In the genomic region with DNA sequence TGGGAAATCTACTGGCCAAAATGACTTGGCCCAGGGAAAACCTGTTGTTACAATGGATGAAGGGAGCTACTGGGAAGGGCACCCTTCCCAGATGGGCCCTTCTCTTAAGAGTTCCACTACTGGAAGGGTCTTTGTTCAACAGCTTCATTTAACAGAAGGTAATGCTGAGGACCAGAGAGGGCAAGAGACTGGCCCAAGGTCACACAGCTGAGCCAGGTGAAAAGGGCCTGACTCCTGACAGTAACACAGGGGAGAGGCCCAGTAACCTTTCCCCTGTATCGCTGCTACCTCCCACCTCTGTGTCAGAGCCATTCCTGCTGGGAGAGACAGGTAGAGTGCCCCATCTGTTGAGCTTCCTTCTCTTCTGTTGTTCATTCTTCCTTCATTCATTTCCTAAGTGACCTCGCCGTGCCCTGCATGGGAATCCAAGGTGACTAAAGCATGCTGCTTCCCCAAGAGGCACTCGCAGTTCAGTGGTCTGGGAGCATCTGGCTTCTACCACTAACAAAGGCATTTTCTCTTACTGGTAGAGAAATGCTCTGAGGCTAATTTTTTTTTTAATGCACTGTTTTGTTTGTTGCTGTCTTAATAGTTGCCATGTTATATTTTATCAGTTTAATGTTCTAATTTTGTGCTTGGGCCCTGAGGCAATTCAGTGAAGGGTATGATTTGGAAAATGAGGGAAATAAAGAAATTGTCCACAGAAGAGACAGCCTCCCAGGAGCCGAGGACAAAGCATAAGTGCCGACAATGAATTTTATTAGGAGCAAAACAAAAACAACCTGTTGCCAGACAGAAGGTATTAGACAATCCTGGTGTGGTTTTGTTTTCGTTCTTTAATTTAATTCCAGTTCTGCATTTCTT, we compare ENCODE assay signal across 1 cellular context.
TF ChIP-seq lines count a peak whose summit lies in the region.

No MANE protein-coding gene starts in this region.

TF ChIP-seq in IMR-90, 13 proteins besides CTCF, POLR2A, EP300 and RAD21:
- TF ChIP-seq SMC3 (IDR thresholded peaks at IDR 0.05; ENCODE audit: low read depth, low read length) (no peak), MAFK (IDR thresholded peaks at IDR 0.05; ENCODE audit: low read depth, low read length) (0 out of 2 replicates have a peak, but pooled peaks have one; percentile 9)
